9 cellular contexts compared by ENCODE assay signal in genomic region chr12:123905319-123905925, GRCh38.
DNase-seq lines count a peak whose midpoint lies in the region; ATAC-seq, FAIRE-seq and TF ChIP-seq lines count a peak whose summit lies in the region.
"Had no signal": no experiment of that assay in that cellular context is flagged by ENCODE, and none has a peak within 500 bp of the region (broad histone marks: within the 10 kb centered on the region; RNA-seq: fewer than 3 reads in every experiment).

No MANE protein-coding gene starts in this region.

- DNase-seq in DMS153 treated with DMSO at 0.1 percent for 48 hours (lab: John Stamatoyannopoulos, UW; ENCODE audit: unreplicated experiment) (peak; percentile 27), DMS153 (lab: John Stamatoyannopoulos, UW) (no peak), NCI-H146 treated with DMSO at 0.1 percent for 48 hours (lab: John Stamatoyannopoulos, UW; ENCODE audit: unreplicated experiment) (peak; percentile 15), brain pericyte (ENCODE audit: low read depth, low spot score) (peak; percentile 53)
- DNase-seq in stimulated activated CD4-positive, alpha-beta T cell treated with anti-CD3 and anti-CD28 coated beads, Interleukin-1b, Interleukin-23, amount 100 ng/mL, for 4 hours (ENCODE audit: low read depth in 2 of 2): peak; percentile 29 to 66

- peak; percentile 80 for TF ChIP-seq CTCF in VCaP (conservative IDR thresholded peaks at IDR 0.05)

- peak; percentile 9 for FAIRE-seq in islet of Langerhans (lab: Jason Lieb, UNC)

- H3K27ac ChIP-seq in VCaP: no peak overlapping the region
- H3K27ac ChIP-seq: BLaER1 had no signal

- ATAC-seq in GM18909 (IDR thresholded peaks at IDR 0.05; ENCODE audit: poor library complexity, unreplicated experiment): no peak
